ENCODE assay signal across 8 cellular contexts in genomic region chr11:111446404-111447152, GRCh38.
DNase-seq lines count a peak whose midpoint lies in the region; ATAC-seq and TF ChIP-seq lines count a peak whose summit lies in the region.

No MANE protein-coding gene starts in this region.

- TF ChIP-seq CTCF in WTC11 (IDR thresholded peaks at IDR 0.05): peak; percentile 70
- peak; percentile 88 for TF ChIP-seq CTCF in cardiac fibroblast (IDR thresholded peaks at IDR 0.05; ENCODE audit: low read depth, low read length)
- peak; percentile 88 for TF ChIP-seq CTCF in kidney epithelial cell (IDR thresholded peaks at IDR 0.05; ENCODE audit: insufficient read depth, low read length, poor library complexity, severe bottlenecking)

- no peak overlapping the region for H3K4me3 Mint-ChIP-seq in WTC11

- no peak overlapping the region; the same call in 1 of the 2 replicates for H3K27ac Mint-ChIP-seq in WTC11

- peaks cover 3% of the 10 kb centered on the region for H3K27me3 ChIP-seq in kidney epithelial cell (ENCODE audit: control insufficient read depth, insufficient read depth, low read length)

- no peaks in the 10 kb centered on the region for H3K27me3 Mint-ChIP-seq in WTC11 (ENCODE audit: low read depth)

- CTCF ChIA-PET in WTC11 (lab: Charles Lee): interaction anchor here (0.7 to 3.2 kb wide), 20 partner anchors 8 to 1011 kb away, joined by 3 to 22 read pairs (median 4); partner anchors contain the start of gene HOATZ

- POLR2A ChIA-PET in WTC11 (lab: Charles Lee): no interaction called here

- H3K4me3 ChIP-seq in cardiac fibroblast (replicated peaks in 1 of 2; ENCODE audit: low read depth in 2 of 2, low read length in 2 of 2): no peak overlapping the region
- H3K4me3 ChIP-seq in kidney epithelial cell (ENCODE audit: low read depth, low read length): no peak overlapping the region

- H3K36me3 ChIP-seq in kidney epithelial cell (ENCODE audit: control insufficient read depth, insufficient read depth, low read length): no peaks in the 10 kb centered on the region

- H3K9me3 Mint-ChIP-seq in WTC11: no peaks in the 10 kb centered on the region

- no peaks in the 10 kb centered on the region for H3K36me3 Mint-ChIP-seq in WTC11

- peaks cover 22% of the 10 kb centered on the region for H3K4me1 Mint-ChIP-seq in WTC11

- ATAC-seq in GM19025 (IDR thresholded peaks at IDR 0.05; ENCODE audit: low read depth, unreplicated experiment) (peak; percentile 63), HG03196 (IDR thresholded peaks at IDR 0.05; ENCODE audit: unreplicated experiment) (peak; percentile 83), WTC11 (peak; percentile 96)

- DNase-seq in Ammon's horn (ENCODE audit: low spot score): peak; percentile 98
- peak; percentile 86 for DNase-seq in NCI-H2227 (lab: John Stamatoyannopoulos, UW; ENCODE audit: unreplicated experiment)
- DNase-seq in WTC11 (ENCODE audit: low spot score): peak; percentile 60
- peak; percentile 92 to 95 for DNase-seq in cardiac fibroblast (ENCODE audit: low read depth in 2 of 2)
- peak; percentile 43 for DNase-seq in kidney epithelial cell (ENCODE audit: low read depth)
- DNase-seq in stimulated activated CD4-positive, alpha-beta T cell treated with anti-CD3 and anti-CD28 coated beads, Interleukin-4, amount 100 ng/mL, for 1 hour: peak; percentile 59

TF ChIP-seq in WTC11, 78 proteins besides CTCF, POLR2A, EP300 and RAD21:
- TF ChIP-seq ESRRA (CRISPR knock-in tag; IDR thresholded peaks at IDR 0.05; ENCODE audit: borderline replicate concordance) (no peak), GABPB1 (CRISPR knock-in tag; IDR thresholded peaks at IDR 0.05) (no peak), ZNF219 (CRISPR knock-in tag; IDR thresholded peaks at IDR 0.05; ENCODE audit: borderline replicate concordance) (no peak), EMX1 (CRISPR knock-in tag; IDR thresholded peaks at IDR 0.05) (no peak), SP1 (CRISPR knock-in tag; conservative IDR thresholded peaks at IDR 0.05) (no peak), ZNF138 (CRISPR knock-in tag; conservative IDR thresholded peaks at IDR 0.05) (no peak), HMGXB4 (CRISPR knock-in tag; IDR thresholded peaks at IDR 0.05) (no peak), ZNF416 (CRISPR knock-in tag; IDR thresholded peaks at IDR 0.05) (no peak), MYBL2 (CRISPR knock-in tag; IDR thresholded peaks at IDR 0.05) (no peak), HMGA2 (CRISPR knock-in tag; IDR thresholded peaks at IDR 0.05) (no peak)
- TF ChIP-seq, protein P1, sequence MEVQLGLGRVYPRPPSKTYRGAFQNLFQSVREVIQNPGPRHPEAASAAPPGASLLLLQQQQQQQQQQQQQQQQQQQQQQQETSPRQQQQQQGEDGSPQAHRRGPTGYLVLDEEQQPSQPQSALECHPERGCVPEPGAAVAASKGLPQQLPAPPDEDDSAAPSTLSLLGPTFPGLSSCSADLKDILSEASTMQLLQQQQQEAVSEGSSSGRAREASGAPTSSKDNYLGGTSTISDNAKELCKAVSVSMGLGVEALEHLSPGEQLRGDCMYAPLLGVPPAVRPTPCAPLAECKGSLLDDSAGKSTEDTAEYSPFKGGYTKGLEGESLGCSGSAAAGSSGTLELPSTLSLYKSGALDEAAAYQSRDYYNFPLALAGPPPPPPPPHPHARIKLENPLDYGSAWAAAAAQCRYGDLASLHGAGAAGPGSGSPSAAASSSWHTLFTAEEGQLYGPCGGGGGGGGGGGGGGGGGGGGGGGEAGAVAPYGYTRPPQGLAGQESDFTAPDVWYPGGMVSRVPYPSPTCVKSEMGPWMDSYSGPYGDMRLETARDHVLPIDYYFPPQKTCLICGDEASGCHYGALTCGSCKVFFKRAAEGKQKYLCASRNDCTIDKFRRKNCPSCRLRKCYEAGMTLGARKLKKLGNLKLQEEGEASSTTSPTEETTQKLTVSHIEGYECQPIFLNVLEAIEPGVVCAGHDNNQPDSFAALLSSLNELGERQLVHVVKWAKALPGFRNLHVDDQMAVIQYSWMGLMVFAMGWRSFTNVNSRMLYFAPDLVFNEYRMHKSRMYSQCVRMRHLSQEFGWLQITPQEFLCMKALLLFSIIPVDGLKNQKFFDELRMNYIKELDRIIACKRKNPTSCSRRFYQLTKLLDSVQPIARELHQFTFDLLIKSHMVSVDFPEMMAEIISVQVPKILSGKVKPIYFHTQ (CRISPR knock-in tag; IDR thresholded peaks at IDR 0.05): no peak

Comparison
In these comparisons a context has a peak if more than half of its experiments do, and no peak if none do; other contexts are left out.
1. DNase-seq: peak in every context shown above with its lines; median percentile 98 in Ammon's horn; 94 in cardiac fibroblast; 86 in NCI-H2227; 60 in WTC11; 59 in stimulated activated CD4-positive, alpha-beta T cell treated with anti-CD3 and anti-CD28 coated beads, Interleukin-4, amount 100 ng/mL, for 1 hour; 43 in kidney epithelial cell.